ENCODE assay signal across 1 cellular context in the genomic region with DNA sequence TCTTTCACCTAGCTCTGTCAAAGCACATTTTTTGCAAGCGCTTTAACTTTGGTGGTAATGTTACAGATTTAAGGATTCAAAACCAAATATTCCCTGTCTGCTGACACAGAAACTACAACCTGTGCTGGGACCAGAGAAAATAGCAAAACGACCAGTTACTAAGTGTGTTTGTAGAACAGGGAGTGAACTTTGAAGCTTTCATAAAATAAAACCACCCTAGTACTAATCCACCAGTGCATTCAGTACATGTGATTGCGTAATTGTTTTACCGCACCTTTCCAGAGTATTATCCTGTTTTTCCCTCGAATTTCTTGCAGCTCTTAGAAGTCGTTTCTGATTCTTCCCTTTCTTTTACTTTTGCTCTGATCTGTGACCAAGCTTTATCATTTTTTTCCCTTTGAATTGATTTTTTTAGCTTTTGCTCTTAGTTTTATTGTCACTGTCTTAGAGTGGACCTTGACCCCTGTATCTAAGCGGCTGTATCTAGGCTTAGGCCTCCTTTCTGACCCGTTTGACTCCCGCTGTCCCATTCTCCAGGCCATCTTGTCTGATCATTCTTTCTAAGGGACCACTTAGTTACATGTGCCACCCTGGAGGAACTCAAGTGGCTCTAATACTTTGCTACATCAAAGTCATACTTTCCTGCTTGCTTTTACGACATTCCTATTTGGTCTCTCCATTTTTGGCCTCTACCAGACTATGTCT.
TF ChIP-seq lines count a peak whose summit lies in the region.

No MANE protein-coding gene starts in this region.

TF ChIP-seq in HepG2, 621 proteins besides CTCF, POLR2A, EP300 and RAD21 (continued from another document and continues in another):
- TF ChIP-seq CREM (IDR thresholded peaks at IDR 0.05) (no peak), CREM (CRISPR knock-in tag; IDR thresholded peaks at IDR 0.05) (no peak), CENPX (CRISPR knock-in tag; IDR thresholded peaks at IDR 0.05) (no peak), YEATS2 (CRISPR knock-in tag; IDR thresholded peaks at IDR 0.05; ENCODE audit: borderline replicate concordance) (peak; percentile 27; the same call in 1 of the 2 replicates), ZNF337 (CRISPR knock-in tag; IDR thresholded peaks at IDR 0.05; ENCODE audit: borderline replicate concordance, low read depth) (no peak), PHF5A (CRISPR knock-in tag; IDR thresholded peaks at IDR 0.05; ENCODE audit: low read depth, unreplicated experiment) (no peak), CREB1 (IDR thresholded peaks at IDR 0.05) (no peak), CREB1 (CRISPR knock-in tag; IDR thresholded peaks at IDR 0.05) (no peak), ONECUT2 (CRISPR knock-in tag; IDR thresholded peaks at IDR 0.05) (no peak), RBFOX2 (IDR thresholded peaks at IDR 0.05; ENCODE audit: low read depth, low read length) (peak; percentile 36; the same call in 1 of the 2 replicates), ZNF816 (CRISPR knock-in tag; IDR thresholded peaks at IDR 0.05; ENCODE audit: borderline replicate concordance) (no peak), IRX3 (CRISPR knock-in tag; IDR thresholded peaks at IDR 0.05; ENCODE audit: borderline replicate concordance, low read depth) (no peak), RXRB (CRISPR knock-in tag; IDR thresholded peaks at IDR 0.05; ENCODE audit: borderline replicate concordance) (peak; percentile 39; the same call in 1 of the 2 replicates), YEATS4 (CRISPR knock-in tag; IDR thresholded peaks at IDR 0.05; ENCODE audit: borderline replicate concordance) (no peak), KLF12 (CRISPR knock-in tag; IDR thresholded peaks at IDR 0.05; ENCODE audit: borderline replicate concordance) (no peak), ZKSCAN8 (CRISPR knock-in tag; IDR thresholded peaks at IDR 0.05; ENCODE audit: borderline replicate concordance) (no peak), ZNF331 (CRISPR knock-in tag; IDR thresholded peaks at IDR 0.05) (peak; percentile 79), ZNF674 (CRISPR knock-in tag; IDR thresholded peaks at IDR 0.05; ENCODE audit: low read depth) (no peak), DPF2 (CRISPR knock-in tag; IDR thresholded peaks at IDR 0.05; ENCODE audit: borderline replicate concordance, low read depth) (0 out of 2 replicates have a peak, but pooled peaks have one; percentile 23), ZSCAN30 (CRISPR knock-in tag; IDR thresholded peaks at IDR 0.05) (no peak), CBX2 (IDR thresholded peaks at IDR 0.05; ENCODE audit: low read depth, low read length) (no peak), CBX2 (CRISPR knock-in tag; IDR thresholded peaks at IDR 0.05; ENCODE audit: low read depth) (no peak), MED1 (CRISPR knock-in tag; IDR thresholded peaks at IDR 0.05) (0 out of 2 replicates have a peak, but pooled peaks have one; percentile 19), SKI (IDR thresholded peaks at IDR 0.05; ENCODE audit: partially characterized antibody) (no peak), RFXANK (CRISPR knock-in tag; IDR thresholded peaks at IDR 0.05) (peak; percentile 49; the same call in 1 of the 2 replicates), NONO (IDR thresholded peaks at IDR 0.05) (no peak), NONO (CRISPR knock-in tag; conservative IDR thresholded peaks at IDR 0.05) (no peak), ZSCAN29 (CRISPR knock-in tag; conservative IDR thresholded peaks at IDR 0.05) (0 out of 2 replicates have a peak, but pooled peaks have one; percentile 25), PITX1 (CRISPR knock-in tag; IDR thresholded peaks at IDR 0.05) (peak; percentile 90)
- TF ChIP-seq, protein P1, sequence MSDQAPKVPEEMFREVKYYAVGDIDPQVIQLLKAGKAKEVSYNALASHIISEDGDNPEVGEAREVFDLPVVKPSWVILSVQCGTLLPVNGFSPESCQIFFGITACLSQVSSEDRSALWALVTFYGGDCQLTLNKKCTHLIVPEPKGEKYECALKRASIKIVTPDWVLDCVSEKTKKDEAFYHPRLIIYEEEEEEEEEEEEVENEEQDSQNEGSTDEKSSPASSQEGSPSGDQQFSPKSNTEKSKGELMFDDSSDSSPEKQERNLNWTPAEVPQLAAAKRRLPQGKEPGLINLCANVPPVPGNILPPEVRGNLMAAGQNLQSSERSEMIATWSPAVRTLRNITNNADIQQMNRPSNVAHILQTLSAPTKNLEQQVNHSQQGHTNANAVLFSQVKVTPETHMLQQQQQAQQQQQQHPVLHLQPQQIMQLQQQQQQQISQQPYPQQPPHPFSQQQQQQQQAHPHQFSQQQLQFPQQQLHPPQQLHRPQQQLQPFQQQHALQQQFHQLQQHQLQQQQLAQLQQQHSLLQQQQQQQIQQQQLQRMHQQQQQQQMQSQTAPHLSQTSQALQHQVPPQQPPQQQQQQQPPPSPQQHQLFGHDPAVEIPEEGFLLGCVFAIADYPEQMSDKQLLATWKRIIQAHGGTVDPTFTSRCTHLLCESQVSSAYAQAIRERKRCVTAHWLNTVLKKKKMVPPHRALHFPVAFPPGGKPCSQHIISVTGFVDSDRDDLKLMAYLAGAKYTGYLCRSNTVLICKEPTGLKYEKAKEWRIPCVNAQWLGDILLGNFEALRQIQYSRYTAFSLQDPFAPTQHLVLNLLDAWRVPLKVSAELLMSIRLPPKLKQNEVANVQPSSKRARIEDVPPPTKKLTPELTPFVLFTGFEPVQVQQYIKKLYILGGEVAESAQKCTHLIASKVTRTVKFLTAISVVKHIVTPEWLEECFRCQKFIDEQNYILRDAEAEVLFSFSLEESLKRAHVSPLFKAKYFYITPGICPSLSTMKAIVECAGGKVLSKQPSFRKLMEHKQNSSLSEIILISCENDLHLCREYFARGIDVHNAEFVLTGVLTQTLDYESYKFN (CRISPR knock-in tag; conservative IDR thresholded peaks at IDR 0.05), result peak; percentile 89
- TF ChIP-seq, protein P2, sequence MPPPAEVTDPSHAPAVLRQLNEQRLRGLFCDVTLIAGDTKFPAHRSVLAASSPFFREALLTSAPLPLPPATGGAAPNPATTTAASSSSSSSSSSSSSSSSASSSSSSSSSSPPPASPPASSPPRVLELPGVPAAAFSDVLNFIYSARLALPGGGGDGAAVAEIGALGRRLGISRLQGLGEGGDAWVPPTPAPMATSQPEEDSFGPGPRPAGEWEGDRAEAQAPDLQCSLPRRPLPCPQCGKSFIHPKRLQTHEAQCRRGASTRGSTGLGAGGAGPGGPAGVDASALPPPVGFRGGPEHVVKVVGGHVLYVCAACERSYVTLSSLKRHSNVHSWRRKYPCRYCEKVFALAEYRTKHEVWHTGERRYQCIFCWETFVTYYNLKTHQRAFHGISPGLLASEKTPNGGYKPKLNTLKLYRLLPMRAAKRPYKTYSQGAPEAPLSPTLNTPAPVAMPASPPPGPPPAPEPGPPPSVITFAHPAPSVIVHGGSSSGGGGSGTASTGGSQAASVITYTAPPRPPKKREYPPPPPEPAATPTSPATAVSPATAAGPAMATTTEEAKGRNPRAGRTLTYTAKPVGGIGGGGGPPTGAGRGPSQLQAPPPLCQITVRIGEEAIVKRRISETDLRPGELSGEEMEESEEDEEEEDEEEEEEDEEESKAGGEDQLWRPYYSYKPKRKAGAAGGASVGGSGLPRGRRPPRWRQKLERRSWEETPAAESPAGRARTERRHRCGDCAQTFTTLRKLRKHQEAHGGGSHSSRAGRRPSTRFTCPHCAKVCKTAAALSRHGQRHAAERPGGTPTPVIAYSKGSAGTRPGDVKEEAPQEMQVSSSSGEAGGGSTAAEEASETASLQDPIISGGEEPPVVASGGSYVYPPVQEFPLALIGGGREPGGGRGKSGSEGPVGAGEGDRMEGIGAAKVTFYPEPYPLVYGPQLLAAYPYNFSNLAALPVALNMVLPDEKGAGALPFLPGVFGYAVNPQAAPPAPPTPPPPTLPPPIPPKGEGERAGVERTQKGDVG (CRISPR knock-in tag; IDR thresholded peaks at IDR 0.05; ENCODE audit: borderline replicate concordance), result no peak
- TF ChIP-seq, protein P3, sequence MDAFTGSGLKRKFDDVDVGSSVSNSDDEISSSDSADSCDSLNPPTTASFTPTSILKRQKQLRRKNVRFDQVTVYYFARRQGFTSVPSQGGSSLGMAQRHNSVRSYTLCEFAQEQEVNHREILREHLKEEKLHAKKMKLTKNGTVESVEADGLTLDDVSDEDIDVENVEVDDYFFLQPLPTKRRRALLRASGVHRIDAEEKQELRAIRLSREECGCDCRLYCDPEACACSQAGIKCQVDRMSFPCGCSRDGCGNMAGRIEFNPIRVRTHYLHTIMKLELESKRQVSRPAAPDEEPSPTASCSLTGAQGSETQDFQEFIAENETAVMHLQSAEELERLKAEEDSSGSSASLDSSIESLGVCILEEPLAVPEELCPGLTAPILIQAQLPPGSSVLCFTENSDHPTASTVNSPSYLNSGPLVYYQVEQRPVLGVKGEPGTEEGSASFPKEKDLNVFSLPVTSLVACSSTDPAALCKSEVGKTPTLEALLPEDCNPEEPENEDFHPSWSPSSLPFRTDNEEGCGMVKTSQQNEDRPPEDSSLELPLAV (CRISPR knock-in tag; conservative IDR thresholded peaks at IDR 0.05; ENCODE audit: low read depth), result no peak
- TF ChIP-seq, protein P4, sequence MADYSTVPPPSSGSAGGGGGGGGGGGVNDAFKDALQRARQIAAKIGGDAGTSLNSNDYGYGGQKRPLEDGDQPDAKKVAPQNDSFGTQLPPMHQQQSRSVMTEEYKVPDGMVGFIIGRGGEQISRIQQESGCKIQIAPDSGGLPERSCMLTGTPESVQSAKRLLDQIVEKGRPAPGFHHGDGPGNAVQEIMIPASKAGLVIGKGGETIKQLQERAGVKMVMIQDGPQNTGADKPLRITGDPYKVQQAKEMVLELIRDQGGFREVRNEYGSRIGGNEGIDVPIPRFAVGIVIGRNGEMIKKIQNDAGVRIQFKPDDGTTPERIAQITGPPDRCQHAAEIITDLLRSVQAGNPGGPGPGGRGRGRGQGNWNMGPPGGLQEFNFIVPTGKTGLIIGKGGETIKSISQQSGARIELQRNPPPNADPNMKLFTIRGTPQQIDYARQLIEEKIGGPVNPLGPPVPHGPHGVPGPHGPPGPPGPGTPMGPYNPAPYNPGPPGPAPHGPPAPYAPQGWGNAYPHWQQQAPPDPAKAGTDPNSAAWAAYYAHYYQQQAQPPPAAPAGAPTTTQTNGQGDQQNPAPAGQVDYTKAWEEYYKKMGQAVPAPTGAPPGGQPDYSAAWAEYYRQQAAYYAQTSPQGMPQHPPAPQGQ (CRISPR knock-in tag; IDR thresholded peaks at IDR 0.05; ENCODE audit: borderline replicate concordance), result no peak
- TF ChIP-seq, protein P5, sequence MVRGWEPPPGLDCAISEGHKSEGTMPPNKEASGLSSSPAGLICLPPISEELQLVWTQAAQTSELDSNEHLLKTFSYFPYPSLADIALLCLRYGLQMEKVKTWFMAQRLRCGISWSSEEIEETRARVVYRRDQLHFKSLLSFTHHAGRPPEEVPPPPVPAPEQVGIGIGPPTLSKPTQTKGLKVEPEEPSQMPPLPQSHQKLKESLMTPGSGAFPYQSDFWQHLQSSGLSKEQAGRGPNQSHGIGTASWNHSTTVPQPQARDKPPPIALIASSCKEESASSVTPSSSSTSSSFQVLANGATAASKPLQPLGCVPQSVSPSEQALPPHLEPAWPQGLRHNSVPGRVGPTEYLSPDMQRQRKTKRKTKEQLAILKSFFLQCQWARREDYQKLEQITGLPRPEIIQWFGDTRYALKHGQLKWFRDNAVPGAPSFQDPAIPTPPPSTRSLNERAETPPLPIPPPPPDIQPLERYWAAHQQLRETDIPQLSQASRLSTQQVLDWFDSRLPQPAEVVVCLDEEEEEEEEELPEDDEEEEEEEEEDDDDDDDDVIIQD (CRISPR knock-in tag; IDR thresholded peaks at IDR 0.05; ENCODE audit: low read depth), result no peak
- TF ChIP-seq, protein P6, sequence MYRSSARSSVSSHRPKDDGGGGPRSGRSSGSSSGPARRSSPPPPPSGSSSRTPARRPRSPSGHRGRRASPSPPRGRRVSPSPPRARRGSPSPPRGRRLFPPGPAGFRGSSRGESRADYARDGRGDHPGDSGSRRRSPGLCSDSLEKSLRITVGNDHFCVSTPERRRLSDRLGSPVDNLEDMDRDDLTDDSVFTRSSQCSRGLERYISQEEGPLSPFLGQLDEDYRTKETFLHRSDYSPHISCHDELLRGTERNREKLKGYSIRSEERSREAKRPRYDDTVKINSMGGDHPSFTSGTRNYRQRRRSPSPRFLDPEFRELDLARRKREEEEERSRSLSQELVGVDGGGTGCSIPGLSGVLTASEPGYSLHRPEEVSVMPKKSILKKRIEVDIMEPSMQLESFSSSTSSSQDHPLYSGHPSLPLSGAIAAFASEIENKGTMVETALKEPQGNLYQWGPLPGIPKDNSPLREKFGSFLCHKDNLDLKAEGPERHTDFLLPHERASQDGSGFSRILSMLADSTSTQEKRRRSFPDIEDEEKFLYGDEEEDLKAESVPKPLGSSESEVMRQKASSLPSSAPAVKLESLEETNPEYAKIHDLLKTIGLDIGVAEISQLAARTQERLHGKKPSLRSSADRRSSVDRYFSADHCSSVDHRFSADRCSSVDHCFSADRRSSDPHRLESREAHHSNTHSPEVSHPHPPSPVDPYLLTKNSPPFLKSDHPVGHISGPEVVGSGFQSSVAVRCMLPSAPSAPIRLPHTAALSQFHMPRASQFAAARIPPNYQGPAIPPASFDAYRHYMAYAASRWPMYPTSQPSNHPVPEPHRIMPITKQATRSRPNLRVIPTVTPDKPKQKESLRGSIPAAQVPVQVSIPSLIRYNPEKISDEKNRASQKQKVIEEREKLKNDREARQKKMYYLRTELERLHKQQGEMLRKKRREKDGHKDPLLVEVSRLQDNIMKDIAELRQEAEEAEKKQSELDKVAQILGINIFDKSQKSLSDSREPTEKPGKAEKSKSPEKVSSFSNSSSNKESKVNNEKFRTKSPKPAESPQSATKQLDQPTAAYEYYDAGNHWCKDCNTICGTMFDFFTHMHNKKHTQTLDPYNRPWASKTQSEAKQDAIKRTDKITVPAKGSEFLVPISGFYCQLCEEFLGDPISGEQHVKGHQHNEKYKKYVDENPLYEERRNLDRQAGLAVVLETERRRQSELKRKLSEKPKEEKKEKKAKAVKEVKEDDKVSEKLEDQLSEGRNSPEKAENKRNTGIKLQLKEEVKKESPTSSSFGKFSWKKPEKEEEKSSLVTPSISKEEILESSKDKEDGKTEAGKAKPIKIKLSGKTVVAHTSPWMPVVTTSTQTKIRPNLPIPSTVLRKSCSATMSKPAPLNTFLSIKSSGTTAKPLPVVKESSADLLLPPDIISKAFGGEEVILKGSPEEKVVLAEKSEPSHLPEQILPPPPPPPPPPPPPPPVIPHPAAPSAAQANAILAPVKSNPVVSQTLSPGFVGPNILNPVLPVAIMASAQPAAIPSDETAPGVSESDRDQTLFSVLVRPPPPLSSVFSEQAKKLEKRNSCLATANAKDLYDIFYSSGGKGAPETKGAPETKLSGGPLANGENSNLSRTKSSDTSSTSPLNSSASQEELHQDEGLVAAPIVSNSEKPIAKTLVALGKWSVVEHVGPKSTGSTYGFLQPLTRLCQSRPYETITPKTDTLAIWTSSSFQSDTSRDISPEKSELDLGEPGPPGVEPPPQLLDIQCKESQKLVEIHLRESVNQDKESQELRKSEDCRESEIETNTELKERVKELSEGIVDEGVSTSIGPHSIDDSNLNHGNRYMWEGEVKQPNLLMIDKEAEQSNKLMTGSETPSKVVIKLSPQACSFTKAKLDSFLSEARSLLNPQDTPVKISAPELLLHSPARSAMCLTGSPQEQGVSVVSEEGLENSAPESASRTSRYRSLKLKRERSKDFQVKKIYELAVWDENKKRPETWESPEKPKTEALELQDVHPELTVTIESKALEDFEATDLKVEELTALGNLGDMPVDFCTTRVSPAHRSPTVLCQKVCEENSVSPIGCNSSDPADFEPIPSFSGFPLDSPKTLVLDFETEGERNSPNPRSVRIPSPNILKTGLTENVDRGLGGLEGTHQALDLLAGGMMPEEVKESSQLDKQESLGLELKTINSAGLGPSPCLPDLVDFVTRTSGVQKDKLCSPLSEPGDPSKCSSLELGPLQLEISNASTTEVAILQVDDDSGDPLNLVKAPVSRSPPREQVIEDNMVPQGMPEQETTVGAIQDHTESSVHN (CRISPR knock-in tag; IDR thresholded peaks at IDR 0.05), result no peak
